8 cellular contexts compared by ENCODE assay signal in the genomic region with DNA sequence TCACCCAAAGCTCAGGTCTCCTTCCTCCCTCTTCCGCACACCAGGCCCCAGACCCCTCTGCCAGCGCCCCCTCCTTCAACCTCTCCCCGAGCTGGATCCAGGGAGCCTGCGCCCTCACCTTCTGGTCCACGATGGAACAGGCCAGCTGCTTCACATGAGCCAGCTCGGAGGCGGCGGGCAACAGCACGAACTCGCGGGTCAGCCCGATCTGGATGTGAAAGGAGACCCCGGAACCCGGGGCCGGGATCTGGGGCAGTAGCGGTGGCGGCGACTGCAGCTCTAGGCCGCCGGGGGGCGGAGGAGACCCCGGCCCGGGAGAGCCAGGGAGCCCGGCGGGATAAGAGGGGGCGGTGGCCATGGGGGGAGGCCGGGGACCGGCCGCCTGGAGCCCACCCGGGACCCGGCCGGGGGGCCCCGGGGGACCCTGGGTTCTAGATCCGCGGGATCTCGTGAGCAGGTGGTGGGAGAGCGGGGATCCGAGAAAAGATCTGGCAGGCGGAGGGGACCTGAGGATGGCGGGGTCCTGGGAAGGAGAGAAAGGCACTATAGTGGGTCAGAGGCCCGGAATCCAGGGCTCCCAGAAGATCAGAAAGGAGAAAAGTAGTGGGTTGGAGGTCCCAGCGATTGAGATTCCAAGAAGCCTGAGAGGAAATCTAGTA.
A peak's percentile ranks its signal among the peaks of the same experiment; 100 is the strongest.
DNase-seq lines count a peak whose midpoint lies in the region; ATAC-seq lines count a peak whose summit lies in the region.

No MANE protein-coding gene starts in this region.

- no peaks in the 10 kb centered on the region for H3K9me3 ChIP-seq in muscle layer of duodenum (ENCODE audit: control insufficient read depth in 1 of 2, low read length in 2 of 2)

- peaks cover 45% of the 10 kb centered on the region for H3K36me3 Mint-ChIP-seq in dendritic cell treated with granulocyte-macrophage colony-stimulating factor and Interleukin-4, amounts not matched to agents 40 ng/mL and 50 ng/mL, for 4 days (ENCODE audit: low read depth)

- peak overlapping the region; percentile 97 for H3K27ac Mint-ChIP-seq in dendritic cell treated with granulocyte-macrophage colony-stimulating factor and Interleukin-4, amounts not matched to agents 40 ng/mL and 50 ng/mL, for 4 days

- peaks cover 13% of the 10 kb centered on the region for H3K27me3 Mint-ChIP-seq in dendritic cell treated with granulocyte-macrophage colony-stimulating factor and Interleukin-4, amounts not matched to agents 40 ng/mL and 50 ng/mL, for 4 days

- peak overlapping the region; percentile 100 for H3K4me3 Mint-ChIP-seq in dendritic cell treated with granulocyte-macrophage colony-stimulating factor and Interleukin-4, amounts not matched to agents 40 ng/mL and 50 ng/mL, for 4 days

- ATAC-seq in HG03175 (IDR thresholded peaks at IDR 0.05; ENCODE audit: unreplicated experiment) = no peak

- H3K27me3 ChIP-seq in muscle layer of duodenum (ENCODE audit: low read depth, low read length) = no peaks in the 10 kb centered on the region

- H3K27ac ChIP-seq in muscle layer of duodenum (ENCODE audit: low read length) = peak overlapping the region; percentile 95

- H3K4me1 Mint-ChIP-seq in dendritic cell treated with granulocyte-macrophage colony-stimulating factor and Interleukin-4, amounts not matched to agents 40 ng/mL and 50 ng/mL, for 4 days (ENCODE audit: low read depth) = peaks cover 68% of the 10 kb centered on the region

- DNase-seq in GM03348 (ENCODE audit: low spot score) = peak; percentile 55
- DNase-seq in OCI-M1 (lab: John Stamatoyannopoulos, UW) = peak; percentile 18
- no peak for DNase-seq in anterior cingulate cortex (lab: John Stamatoyannopoulos, UW)
- no peak for DNase-seq in dedifferentiated amniotic fluid mesenchymal stem cell (ENCODE audit: extremely low spot score)
- DNase-seq in NOMO-1 treated with DMSO at 0.1 percent for 48 hours (lab: John Stamatoyannopoulos, UW; ENCODE audit: unreplicated experiment) = no peak

- H3K4me3 ChIP-seq in muscle layer of duodenum (ENCODE audit: low read depth in 1 of 2, low read length in 2 of 2) = peak overlapping the region; percentile 76 to 81

- H3K36me3 ChIP-seq in muscle layer of duodenum (ENCODE audit: control insufficient read depth in 1 of 2, insufficient read depth in 2 of 2, low read length in 2 of 2) = peaks cover 6 to 14% of the 10 kb centered on the region in 2 donors

- H3K9me3 Mint-ChIP-seq in dendritic cell treated with granulocyte-macrophage colony-stimulating factor and Interleukin-4, amounts not matched to agents 40 ng/mL and 50 ng/mL, for 4 days = no peaks in the 10 kb centered on the region

- intact Hi-C loops in dendritic cell treated with granulocyte-macrophage colony-stimulating factor and Interleukin-4, amounts not matched to agents 40 ng/mL and 50 ng/mL, for 4 days (cut with micrococcal nuclease) = no loop called here

- H3K4me1 ChIP-seq in muscle layer of duodenum (ENCODE audit: control insufficient read depth in 1 of 2, insufficient read depth in 2 of 2, low read length in 2 of 2) = peaks cover 4 to 25% of the 10 kb centered on the region in 2 donors

Comparison
In these comparisons a context has a peak if more than half of its experiments do, and no peak if none do; other contexts are left out.
1. DNase-seq: peak in GM03348 (single experiment) and OCI-M1 (single experiment); none in anterior cingulate cortex (0 of 58), dedifferentiated amniotic fluid mesenchymal stem cell (single experiment) and NOMO-1 treated with DMSO at 0.1 percent for 48 hours (single experiment).